In genomic region chr4:151606061-151606460, GRCh38 we compare ENCODE assay signal across 21 cellular contexts.
"Had no signal": no experiment of that assay in that cellular context is flagged by ENCODE, and none has a peak within 500 bp of the region (broad histone marks: within the 10 kb centered on the region; RNA-seq: fewer than 3 reads in every experiment).

No MANE protein-coding gene starts in this region.

- H3K9me3 ChIP-seq: SJCRH30 had no signal

- DNase-seq: Kasumi-1, MM.1S, NCI-H1092 treated with DMSO at 0.1 percent for 48 hours, NCI-H1436, NCI-H187, NCI-H2029, NCI-H2081 treated with DMSO at 0.1 percent for 48 hours, NCI-H2171, NCI-H226, NCI-H446, NCI-H510A, NCI-H524 treated with DMSO at 0.1 percent for 48 hours, NCI-H69, NCI-H774, RPMI8226, SHP77 treated with DMSO at 0.1 percent for 48 hours, SJCRH30 had no signal

- H3K36me3 ChIP-seq: SJCRH30 had no signal

- H3K4me1 ChIP-seq: SJCRH30 had no signal

- H3K4me3 ChIP-seq: K562, SJCRH30, SK-N-MC had no signal

- H3K27ac ChIP-seq: HL-60, KMS-11, SJCRH30, SK-N-MC had no signal

- H3K4me2 ChIP-seq: KMS-11 had no signal

- ATAC-seq: K562 had no signal

- H3K9ac ChIP-seq: KMS-11 had no signal

- H3K27me3 ChIP-seq: SJCRH30 had no signal
